Comparison of ENCODE assay signal across 1 cellular context in the genomic region with DNA sequence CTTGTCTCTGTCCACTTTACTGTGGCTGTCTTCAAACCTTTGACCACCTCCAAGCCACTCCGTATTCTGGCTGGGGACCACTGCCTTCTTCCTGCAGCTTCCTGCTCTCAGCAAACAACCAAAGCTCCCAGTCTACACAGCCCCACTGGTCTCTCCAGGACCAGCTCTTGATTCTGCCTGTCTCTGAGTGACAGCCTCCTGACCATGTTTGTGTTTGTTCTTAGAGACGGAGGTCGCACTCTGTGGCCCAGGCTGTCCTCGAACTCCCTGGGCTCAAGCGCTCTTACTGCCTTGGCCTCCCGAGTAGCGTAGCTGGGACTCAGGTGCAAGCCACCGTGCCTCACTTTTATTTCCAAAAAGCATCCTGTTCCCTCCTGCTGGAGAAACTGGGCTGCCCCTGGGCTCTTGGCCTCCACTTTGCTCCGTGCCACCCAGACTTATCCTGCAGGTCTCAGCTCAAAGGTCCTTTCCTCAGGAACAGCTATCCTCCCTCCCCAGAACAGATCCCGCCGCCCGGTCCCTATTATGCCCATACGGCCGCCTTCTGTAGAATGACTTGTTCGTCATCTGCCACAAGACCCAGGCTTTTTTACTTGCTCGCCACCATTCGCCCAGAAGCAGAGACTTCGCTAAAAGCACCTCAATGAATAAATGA.
TF ChIP-seq lines count a peak whose summit lies in the region.

No MANE protein-coding gene starts in this region.

TF ChIP-seq in K562, 482 proteins besides CTCF, POLR2A, EP300 and RAD21:
- TF ChIP-seq ZNF696 (CRISPR knock-in tag; conservative IDR thresholded peaks at IDR 0.05): no peak
- TF ChIP-seq SUPT5H (IDR thresholded peaks at IDR 0.05): 0 out of 2 replicates have a peak, but pooled peaks have one; percentile 13
- TF ChIP-seq, protein P1, sequence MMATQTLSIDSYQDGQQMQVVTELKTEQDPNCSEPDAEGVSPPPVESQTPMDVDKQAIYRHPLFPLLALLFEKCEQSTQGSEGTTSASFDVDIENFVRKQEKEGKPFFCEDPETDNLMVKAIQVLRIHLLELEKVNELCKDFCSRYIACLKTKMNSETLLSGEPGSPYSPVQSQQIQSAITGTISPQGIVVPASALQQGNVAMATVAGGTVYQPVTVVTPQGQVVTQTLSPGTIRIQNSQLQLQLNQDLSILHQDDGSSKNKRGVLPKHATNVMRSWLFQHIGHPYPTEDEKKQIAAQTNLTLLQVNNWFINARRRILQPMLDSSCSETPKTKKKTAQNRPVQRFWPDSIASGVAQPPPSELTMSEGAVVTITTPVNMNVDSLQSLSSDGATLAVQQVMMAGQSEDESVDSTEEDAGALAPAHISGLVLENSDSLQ (IDR thresholded peaks at IDR 0.05): peak; percentile 56; the same call in 1 of the 2 replicates
- no peak for TF ChIP-seq HIVEP1 (CRISPR knock-in tag; IDR thresholded peaks at IDR 0.05)
